In genomic region chr4:5051210-5051691, GRCh38 we compare ENCODE assay signal across 8 cellular contexts. TPM values are rescaled to one million over a fixed set of nuclear protein-coding genes. Genes with fewer than 3 reads are reported as not detected.
DNase-seq lines count a peak whose midpoint lies in the region; ATAC-seq and TF ChIP-seq lines count a peak whose summit lies in the region.

STK32B (plus strand) TSS chr4:5051480.

- peaks cover 45% of the 10 kb centered on the region for H3K27me3 Mint-ChIP-seq in activated CD4-positive, alpha-beta T cell treated with anti-CD3 and anti-CD28 coated beads for 36 hours

- H3K4me1 Mint-ChIP-seq in activated CD4-positive, alpha-beta T cell treated with anti-CD3 and anti-CD28 coated beads for 36 hours: peaks cover 10% of the 10 kb centered on the region

- peak within 1 kb of the TSS; percentile 12 for H3K27ac Mint-ChIP-seq in activated CD4-positive, alpha-beta T cell treated with anti-CD3 and anti-CD28 coated beads for 36 hours

- 0 to 1% (median 1%) methylated on average over 42 to 54 of the region's 54 CpGs for WGBS in psoas muscle, 3 donors

- peak; percentile 47 for ATAC-seq in activated CD4-positive, alpha-beta T cell treated with anti-CD3 and anti-CD28 coated beads for 36 hours
- ATAC-seq in psoas muscle (peak in 3 of 4 donors; percentile 42 to 76 (median 62)), HG02981 (IDR thresholded peaks at IDR 0.05; ENCODE audit: unreplicated experiment) (no peak), HG03196 (IDR thresholded peaks at IDR 0.05; ENCODE audit: unreplicated experiment) (no peak)

- peaks cover 3% of the 10 kb centered on the region for H3K4me1 ChIP-seq in psoas muscle

- peak; percentile 48 for DNase-seq in activated CD4-positive, alpha-beta T cell treated with anti-CD3 and anti-CD28 coated beads for 36 hours
- no peak for DNase-seq in activated CD4-positive, alpha-beta T cell treated with anti-CD3 and anti-CD28 coated beads for 1 hour
- DNase-seq in NCI-H1417 (lab: John Stamatoyannopoulos, UW): peak; percentile 70 to 81 (median 76)
- DNase-seq in astrocyte of the cerebellum (ENCODE audit: low read depth): peak; percentile 15
- peak; percentile 71 for DNase-seq in hepatic stellate cell (ENCODE audit: low spot score)
- peak; percentile 63 to 79 for DNase-seq in psoas muscle

- no peak for TF ChIP-seq CTCF in astrocyte of the cerebellum (IDR thresholded peaks at IDR 0.05; ENCODE audit: low read depth, low read length, missing control alignments)
- TF ChIP-seq CTCF in psoas muscle (IDR thresholded peaks at IDR 0.05): no peak

- CTCF ChIA-PET in activated CD4-positive, alpha-beta T cell treated with anti-CD3 and anti-CD28 coated beads for 36 hours (lab: Charles Lee): interaction anchor here (0.8 kb wide), 1 partner anchor 762 kb away, joined by 3 read pairs; no protein-coding TSS in a partner anchor

- in situ Hi-C loops in astrocyte of the cerebellum (cut with HindIII; ENCODE audit: low sequenced_read_pairs): no loop called here

- peaks cover 3% of the 10 kb centered on the region for H3K9me3 ChIP-seq in psoas muscle

- peak within 1 kb of the TSS; percentile 53 for H3K4me3 ChIP-seq in astrocyte of the cerebellum (ENCODE audit: low read depth, low read length)
- peak within 1 kb of the TSS; percentile 58 for H3K4me3 ChIP-seq in psoas muscle

- no peaks in the 10 kb centered on the region for H3K36me3 ChIP-seq in psoas muscle (ENCODE audit: insufficient read depth in 1 of 2, low read depth in 1 of 2)

- H3K27ac ChIP-seq in psoas muscle: no peak within 1 kb of the TSS

- intact Hi-C loops in activated CD4-positive, alpha-beta T cell treated with anti-CD3 and anti-CD28 coated beads for 36 hours (cut with DNase I, micrococcal nuclease): loop anchor here (2.0 kb wide), 2 partner anchors 326 to 762 kb away; no protein-coding TSS in a partner anchor
- intact Hi-C loops in psoas muscle (cut with DNase I): loop anchor here in 1 of 2 donors (5.0 kb wide), 2 partner anchors 86 to 761 kb away; no protein-coding TSS in a partner anchor

- peaks cover 0 to 21% (median 12%) of the 10 kb centered on the region in 3 donors for H3K27me3 ChIP-seq in psoas muscle (ENCODE audit: insufficient read depth in 3 of 3, low read length in 2 of 3)

- H3K4me3 Mint-ChIP-seq in activated CD4-positive, alpha-beta T cell treated with anti-CD3 and anti-CD28 coated beads for 36 hours: peak within 1 kb of the TSS; percentile 63

- H3K9me3 Mint-ChIP-seq in activated CD4-positive, alpha-beta T cell treated with anti-CD3 and anti-CD28 coated beads for 36 hours (ENCODE audit: low read depth): no peaks in the 10 kb centered on the region

- POLR2A ChIA-PET in activated CD4-positive, alpha-beta T cell treated with anti-CD3 and anti-CD28 coated beads for 36 hours (lab: Charles Lee): no interaction called here

- no peaks in the 10 kb centered on the region for H3K36me3 Mint-ChIP-seq in activated CD4-positive, alpha-beta T cell treated with anti-CD3 and anti-CD28 coated beads for 36 hours (ENCODE audit: low read depth)

RNA-seq across cellular contexts. Expression of gene STK32B, which starts in this region (rescaled TPM):
- total RNA-seq in activated CD4-positive, alpha-beta T cell treated with anti-CD3 and anti-CD28 coated beads for 36 hours: not detected
- under 1 TPM; 0.52 to 0.73 (median 0.64) TPM for total RNA-seq in psoas muscle
- polyA plus RNA-seq in psoas muscle: under 1 TPM; 0.14 to 0.35 (median 0.17) TPM

Comparison
In these comparisons a context has a peak if more than half of its experiments do, and no peak if none do; other contexts are left out.
1. Peak in DNase-seq and ATAC-seq in activated CD4-positive, alpha-beta T cell treated with anti-CD3 and anti-CD28 coated beads for 36 hours; RNA of the gene not detected or under 1 TPM.
2. Peak in DNase-seq, ATAC-seq and H3K4me3 ChIP-seq in psoas muscle; RNA of the gene not detected or under 1 TPM.